In the genomic region with DNA sequence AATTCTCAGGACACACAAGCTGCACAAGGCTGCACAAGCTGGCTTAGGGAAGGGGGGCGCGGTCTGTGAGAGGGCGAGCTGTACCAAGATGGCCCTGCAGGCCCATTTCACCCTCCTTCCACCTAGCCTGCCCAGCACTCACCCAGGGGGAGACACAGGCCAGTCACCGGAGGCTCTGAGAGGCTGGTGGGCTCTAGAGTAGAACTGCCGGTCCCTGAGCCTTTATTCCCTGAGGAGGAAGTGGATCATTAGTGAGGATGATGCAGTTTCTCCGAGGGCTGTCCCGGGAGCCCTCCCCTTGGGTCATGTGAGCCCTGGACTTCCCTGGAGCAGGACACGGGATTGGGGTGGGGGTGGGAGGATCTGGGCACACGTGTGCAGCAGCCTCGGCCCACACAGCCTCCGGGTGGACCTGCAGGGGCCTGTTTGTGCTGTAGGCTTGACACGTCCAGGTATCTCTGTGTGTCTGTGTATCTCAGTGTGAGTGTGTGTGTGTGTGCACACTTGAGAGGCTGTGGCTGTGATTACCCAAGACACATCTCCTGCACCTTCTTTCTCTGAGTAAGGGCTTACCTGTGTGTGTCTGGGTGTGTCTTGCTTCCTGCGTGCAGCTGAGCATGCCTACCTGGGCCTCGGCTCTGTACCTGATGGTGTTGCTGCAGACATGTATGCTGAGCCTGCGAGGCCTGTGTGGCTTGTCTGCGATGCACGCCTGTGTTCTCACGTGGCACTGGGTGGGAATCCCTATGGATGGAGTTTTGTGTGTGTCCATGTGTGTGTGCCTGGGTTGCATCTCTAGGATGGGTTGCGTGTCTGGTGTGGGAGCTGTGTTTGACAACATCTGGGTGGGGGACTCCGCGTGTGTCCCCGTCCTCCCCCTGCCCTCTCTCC, we compare ENCODE assay signal across 9 cellular contexts. TPM values are rescaled to one million over a fixed set of nuclear protein-coding genes. Genes with fewer than 3 reads are reported as not detected.
DNase-seq lines count a peak whose midpoint lies in the region; ATAC-seq and TF ChIP-seq lines count a peak whose summit lies in the region.
"Had no signal": no experiment of that assay in that cellular context is flagged by ENCODE, and none has a peak within 500 bp of the region (broad histone marks: within the 10 kb centered on the region; RNA-seq: fewer than 3 reads in every experiment).

A gene (minus strand): TSS at position 195 of the 891 bp plus-strand sequence. CDS start 328 bp downstream, outside the sequence.

- peak within 1 kb of the TSS; percentile 74 to 75 for H3K4me3 Mint-ChIP-seq in activated T-cell treated with anti-CD3 and anti-CD28 coated beads, Interleukin-2, amount 50 U/mL, for 72 hours

- peak within 1 kb of the TSS in 1 of 2 donors; percentile 70 for H3K27ac ChIP-seq in lung (ENCODE audit: low read depth in 1 of 2, low read length in 1 of 2)
- peak within 1 kb of the TSS in 3 of 4 donors; percentile 11 to 76 (median 61) for H3K27ac ChIP-seq in tibial nerve
- H3K27ac ChIP-seq: C4-2B had no signal

- no peaks in the 10 kb centered on the region for H3K9me3 ChIP-seq in lung (ENCODE audit: control insufficient read depth in 2 of 2, insufficient read depth in 1 of 2, low read length in 1 of 2)
- no peaks in the 10 kb centered on the region for H3K9me3 ChIP-seq in tibial nerve

- no peak for TF ChIP-seq POLR2A in tibial nerve (IDR thresholded peaks at IDR 0.05)

- H3K27me3 Mint-ChIP-seq in activated T-cell treated with anti-CD3 and anti-CD28 coated beads, Interleukin-2, amount 50 U/mL, for 72 hours (ENCODE audit: low read depth) = no peaks in the 10 kb centered on the region

- H3K36me3 ChIP-seq in lung (ENCODE audit: control insufficient read depth in 2 of 2, insufficient read depth in 2 of 2, low read length in 2 of 2) = no peaks in the 10 kb centered on the region
- no peaks in the 10 kb centered on the region for H3K36me3 ChIP-seq in tibial nerve

- H3K4me1 ChIP-seq in lung (ENCODE audit: control insufficient read depth in 2 of 2, insufficient read depth in 2 of 2, low read length in 2 of 2) (peaks cover 0 to 11% of the 10 kb centered on the region in 2 donors), tibial nerve (peaks cover 0 to 26% (median 20%) of the 10 kb centered on the region in 4 donors)

- DNase-seq in activated T-cell treated with anti-CD3 and anti-CD28 coated beads, Interleukin-2, amount 50 U/mL, for 72 hours = no peak
- no peak for DNase-seq in activated T-cell treated with anti-CD3 and anti-CD28 coated beads, Interleukin-2, amount 50 U/mL, for 48 hours
- DNase-seq in choroid plexus epithelial cell (ENCODE audit: low read depth) (no peak), lung (ENCODE audit: low spot score) (no peak), tibial nerve (ENCODE audit: low spot score in 2 of 2) (no peak), iPS-NIHi11 (ENCODE audit: low spot score) (no peak)
- no peak for DNase-seq in activated CD4-positive, CD25-positive, alpha-beta regulatory T cell treated with anti-CD3 and anti-CD28 coated beads, Interleukin-2, amount 50 U/mL, for 72 hours

- no peaks in the 10 kb centered on the region for H3K9me3 Mint-ChIP-seq in activated T-cell treated with anti-CD3 and anti-CD28 coated beads, Interleukin-2, amount 50 U/mL, for 72 hours

- H3K27me3 ChIP-seq in lung (ENCODE audit: control insufficient read depth, insufficient read depth) (no peaks in the 10 kb centered on the region), tibial nerve (peaks cover 0 to 14% of the 10 kb centered on the region in 2 donors)

- 55 to 66% methylated on average over 22 of the region's 22 CpGs for WGBS in lung, 2 donors
- 56 to 62% methylated on average over 17 to 20 of the region's 22 CpGs for WGBS in tibial nerve, 2 donors

- H3K4me1 Mint-ChIP-seq in activated T-cell treated with anti-CD3 and anti-CD28 coated beads, Interleukin-2, amount 50 U/mL, for 72 hours (ENCODE audit: low read depth) = peaks cover 45% of the 10 kb centered on the region

- ATAC-seq in activated T-cell treated with anti-CD3 and anti-CD28 coated beads, Interleukin-2, amount 50 U/mL, for 72 hours (replicated peaks in 1 of 2) = no peak
- ATAC-seq in lung (ENCODE audit: insufficient read depth, low FRiP score) (peak; percentile 29), GM21423 (IDR thresholded peaks at IDR 0.05; ENCODE audit: unreplicated experiment) (no peak)

- peaks cover 1 to 3% of the 10 kb centered on the region in 2 donors for H3K36me3 Mint-ChIP-seq in activated T-cell treated with anti-CD3 and anti-CD28 coated beads, Interleukin-2, amount 50 U/mL, for 72 hours (ENCODE audit: insufficient read depth in 2 of 2)

- H3K27ac Mint-ChIP-seq in activated T-cell treated with anti-CD3 and anti-CD28 coated beads, Interleukin-2, amount 50 U/mL, for 72 hours = no peak within 1 kb of the TSS

- TF ChIP-seq EP300 in tibial nerve (IDR thresholded peaks at IDR 0.05) = no peak

- no peak for TF ChIP-seq CTCF in choroid plexus epithelial cell (conservative IDR thresholded peaks at IDR 0.05; ENCODE audit: low read depth, low read length)
- TF ChIP-seq CTCF in lung (IDR thresholded peaks at IDR 0.05; ENCODE audit: control extremely low read depth, extremely low read depth) = no peak
- no peak for TF ChIP-seq CTCF in tibial nerve (IDR thresholded peaks at IDR 0.05)

- H3K4me3 ChIP-seq in choroid plexus epithelial cell (ENCODE audit: low read depth, low read length) (peak within 1 kb of the TSS; percentile 20), lung (peak within 1 kb of the TSS; percentile 30), tibial nerve (peak within 1 kb of the TSS in 3 of 4 donors; percentile 16 to 48 (median 45))

RNA-seq across cellular contexts. Expression of the gene that starts here (rescaled TPM):
- total RNA-seq in activated T-cell treated with anti-CD3 and anti-CD28 coated beads, Interleukin-2, amount 50 U/mL, for 72 hours = 10 to 100 TPM; 22.9 to 31.5 TPM
- 100 to 1,000 TPM in 1 of 2 donors, 10 to 100 TPM in 1; 22.5 to 184 TPM for total RNA-seq in lung
- polyA plus RNA-seq in lung = 100 to 1,000 TPM in 1 of 2 donors, 10 to 100 TPM in 1; 95.6 to 301 TPM
- 10 to 100 TPM in 3 of 4 donors, 1 to 10 TPM in 1; 4.8 to 12.6 (median 10.7) TPM for total RNA-seq in tibial nerve
